Comparison of ENCODE assay signal across 27 cellular contexts in genomic region chr20:47061549-47061948, GRCh38.
"Had no signal": no experiment of that assay in that cellular context is flagged by ENCODE, and none has a peak within 500 bp of the region (broad histone marks: within the 10 kb centered on the region; RNA-seq: fewer than 3 reads in every experiment).

No MANE protein-coding gene starts in this region.

- H3K4me1 ChIP-seq: breast epithelium, gastroesophageal sphincter, right atrium auricular region, vagina had no signal

- ATAC-seq: activated naive CD4-positive, alpha-beta T cell treated with anti-CD3 and anti-CD28 coated beads, Interleukin-2, amount 50 U/mL, for 72 hours; activated T-cell treated with anti-CD3 and anti-CD28 coated beads, Interleukin-2, amount 50 U/mL, for 72 hours; gastroesophageal sphincter; left colon; naive thymus-derived CD4-positive, alpha-beta T cell; stimulated activated naive CD8-positive, alpha-beta T cell treated with anti-CD3 and anti-CD28 coated beads, Interleukin-15, Interleukin-2, amounts not matched to agents 100 U/mL and 50 U/mL, for 24 hours had no signal

- H3K4me3 ChIP-seq: breast epithelium, dorsolateral prefrontal cortex, gastroesophageal sphincter, right atrium auricular region, testis, vagina had no signal

- DNase-seq: activated CD4-positive, alpha-beta T cell treated with anti-CD3 and anti-CD28 coated beads for 4 hours; activated CD4-positive, alpha-beta T cell treated with anti-CD3 and anti-CD28 coated beads, Interleukin-2, amount 50 U/mL, for 4 hours; activated CD4-positive, CD25-positive, alpha-beta regulatory T cell; activated naive CD4-positive, alpha-beta T cell; activated T-cell treated with anti-CD3 and anti-CD28 coated beads for 4 hours; activated T-cell treated with anti-CD3 and anti-CD28 coated beads, Interleukin-2, amount 50 U/mL, for 72 hours; dorsolateral prefrontal cortex; effector memory CD4-positive, alpha-beta T cell; head of caudate nucleus; hippocampal formation; left colon; mammary epithelial cell; naive thymus-derived CD4-positive, alpha-beta T cell; occipital lobe; stimulated activated CD4-positive, alpha-beta T cell treated with anti-CD3 and anti-CD28 coated beads, Interleukin-2, amount 100 ng/mL, for 48 hours; stimulated activated naive CD8-positive, alpha-beta T cell treated with anti-CD3 and anti-CD28 coated beads, Interleukin-15, Interleukin-2, amounts not matched to agents 100 U/mL and 50 U/mL, for 24 hours; T-helper 1 cell; testis; trophoblast cell had no signal

- H3K27ac Mint-ChIP-seq: activated naive CD4-positive, alpha-beta T cell treated with anti-CD3 and anti-CD28 coated beads, Interleukin-2, amount 50 U/mL, for 72 hours; activated T-cell treated with anti-CD3 and anti-CD28 coated beads, Interleukin-2, amount 50 U/mL, for 72 hours; naive thymus-derived CD4-positive, alpha-beta T cell; T-helper 2 cell treated with Interferon-gamma antibody and Interleukin-4, amounts not matched to agents 5 μg/mL and 100 μg/mL, for 36 hours had no signal

- H3K36me3 ChIP-seq: breast epithelium, gastroesophageal sphincter, right atrium auricular region, vagina had no signal

- H3K4me1 Mint-ChIP-seq: central memory CD8-positive, alpha-beta T cell; naive thymus-derived CD4-positive, alpha-beta T cell had no signal

- H3K36me3 Mint-ChIP-seq: naive thymus-derived CD4-positive, alpha-beta T cell had no signal

- H3K9me3 ChIP-seq: breast epithelium, testis, vagina had no signal

- H3K27me3 ChIP-seq: breast epithelium, right atrium auricular region, testis, vagina had no signal

- H3K27ac ChIP-seq: dorsolateral prefrontal cortex, gastroesophageal sphincter, right atrium auricular region, testis, vagina had no signal

- H3K4me3 Mint-ChIP-seq: activated T-cell treated with anti-CD3 and anti-CD28 coated beads, Interleukin-2, amount 50 U/mL, for 72 hours; central memory CD8-positive, alpha-beta T cell; naive thymus-derived CD4-positive, alpha-beta T cell; neural crest cell; T-helper 2 cell treated with Interferon-gamma antibody and Interleukin-4, amounts not matched to agents 5 μg/mL and 100 μg/mL, for 36 hours had no signal
